In genomic region chr11:61793084-61793828, GRCh38 we compare ENCODE assay signal across 1 cellular context.
TF ChIP-seq lines count a peak whose summit lies in the region.

No MANE protein-coding gene starts in this region.

TF ChIP-seq in GM23338, 12 proteins besides CTCF, POLR2A, EP300 and RAD21 (continued from another document):
- no peak for TF ChIP-seq ZNF462 (CRISPR knock-in tag; IDR thresholded peaks at IDR 0.05)
